ENCODE assay signal across 16 cellular contexts in genomic region chr11:73137262-73137941, GRCh38. TPM values are rescaled to one million over a fixed set of nuclear protein-coding genes. Genes with fewer than 3 reads are reported as not detected.
DNase-seq lines count a peak whose midpoint lies in the region; ATAC-seq and TF ChIP-seq lines count a peak whose summit lies in the region.
"Had no signal": no experiment of that assay in that cellular context is flagged by ENCODE, and none has a peak within 500 bp of the region (broad histone marks: within the 10 kb centered on the region; RNA-seq: fewer than 3 reads in every experiment).

No MANE protein-coding gene starts in this region.

- no peaks in the 10 kb centered on the region for H3K27me3 ChIP-seq in tibial nerve
- H3K27me3 ChIP-seq: esophagus squamous epithelium, SJCRH30 had no signal

- H3K4me3 ChIP-seq in tibial nerve = no peak overlapping the region
- H3K4me3 ChIP-seq: esophagus squamous epithelium, HAP-1, SJCRH30 had no signal

- WGBS in tibial nerve, 2 donors = 79 to 80% methylated on average over 5 of the region's 5 CpGs

- no peak for TF ChIP-seq EP300 in tibial nerve (IDR thresholded peaks at IDR 0.05)

- TF ChIP-seq CTCF in GM12874 (IDR thresholded peaks at IDR 0.05; ENCODE audit: insufficient read depth, low read depth, low read length) (peak; percentile 18; the same call in 1 of the 2 replicates), tibial nerve (IDR thresholded peaks at IDR 0.05) (no peak)

- DNase-seq in CD1c-positive myeloid dendritic cell (ENCODE audit: extremely low spot score) = peak; percentile 34
- DNase-seq in RKO (ENCODE audit: low spot score) = peak; percentile 23
- peak; percentile 36 for DNase-seq in left lobe of liver (ENCODE audit: low spot score)
- no peak for DNase-seq in tibial nerve (ENCODE audit: low spot score in 2 of 2)
- DNase-seq: activated CD4-positive, alpha-beta T cell treated with anti-CD3 and anti-CD28 coated beads for 36 hours; activated effector memory CD4-positive, alpha-beta T cell treated with Interleukin-2 at 50 U/mL for 16 hours; esophagus squamous epithelium; mesenchymal stem cell; NCI-H146; NCI-H526 treated with DMSO at 0.1 percent for 48 hours; SJCRH30 had no signal

- no peak for ATAC-seq in left lobe of liver
- ATAC-seq in HG03196 (IDR thresholded peaks at IDR 0.05; ENCODE audit: unreplicated experiment) = no peak
- no peak for ATAC-seq in GM21515 (IDR thresholded peaks at IDR 0.05; ENCODE audit: unreplicated experiment)
- no peak for ATAC-seq in GM21529 (IDR thresholded peaks at IDR 0.05; ENCODE audit: unreplicated experiment)
- ATAC-seq: activated CD4-positive, alpha-beta T cell treated with anti-CD3 and anti-CD28 coated beads for 36 hours had no signal

- TF ChIP-seq POLR2A in tibial nerve (IDR thresholded peaks at IDR 0.05) = no peak

- H3K9me3 ChIP-seq in tibial nerve = no peaks in the 10 kb centered on the region
- H3K9me3 ChIP-seq: esophagus squamous epithelium, HAP-1, SJCRH30 had no signal

- H3K36me3 ChIP-seq in tibial nerve = peaks cover 0 to 19% (median 2%) of the 10 kb centered on the region in 3 donors
- H3K36me3 ChIP-seq: HAP-1 had no signal

- no peak overlapping the region for H3K27ac ChIP-seq in tibial nerve
- H3K27ac ChIP-seq: esophagus squamous epithelium, SJCRH30 had no signal

- H3K4me1 ChIP-seq in tibial nerve = peaks cover 0 to 38% (median 4%) of the 10 kb centered on the region in 4 donors

RNA-seq across cellular contexts. Expression of gene FCHSD2, which starts 4.7 kb away (rescaled TPM):
- 19.2 TPM for total RNA-seq in left lobe of liver
- 10 to 100 TPM; 19.5 to 29.1 (median 22.8) TPM for total RNA-seq in tibial nerve

Comparison
In these comparisons a context has a peak if more than half of its experiments do, and no peak if none do; other contexts are left out.
1. DNase-seq: peak in CD1c-positive myeloid dendritic cell (single experiment), RKO (single experiment) and left lobe of liver (single experiment); none in tibial nerve (0 of 2).